Comparison of ENCODE assay signal across 22 cellular contexts in the genomic region with DNA sequence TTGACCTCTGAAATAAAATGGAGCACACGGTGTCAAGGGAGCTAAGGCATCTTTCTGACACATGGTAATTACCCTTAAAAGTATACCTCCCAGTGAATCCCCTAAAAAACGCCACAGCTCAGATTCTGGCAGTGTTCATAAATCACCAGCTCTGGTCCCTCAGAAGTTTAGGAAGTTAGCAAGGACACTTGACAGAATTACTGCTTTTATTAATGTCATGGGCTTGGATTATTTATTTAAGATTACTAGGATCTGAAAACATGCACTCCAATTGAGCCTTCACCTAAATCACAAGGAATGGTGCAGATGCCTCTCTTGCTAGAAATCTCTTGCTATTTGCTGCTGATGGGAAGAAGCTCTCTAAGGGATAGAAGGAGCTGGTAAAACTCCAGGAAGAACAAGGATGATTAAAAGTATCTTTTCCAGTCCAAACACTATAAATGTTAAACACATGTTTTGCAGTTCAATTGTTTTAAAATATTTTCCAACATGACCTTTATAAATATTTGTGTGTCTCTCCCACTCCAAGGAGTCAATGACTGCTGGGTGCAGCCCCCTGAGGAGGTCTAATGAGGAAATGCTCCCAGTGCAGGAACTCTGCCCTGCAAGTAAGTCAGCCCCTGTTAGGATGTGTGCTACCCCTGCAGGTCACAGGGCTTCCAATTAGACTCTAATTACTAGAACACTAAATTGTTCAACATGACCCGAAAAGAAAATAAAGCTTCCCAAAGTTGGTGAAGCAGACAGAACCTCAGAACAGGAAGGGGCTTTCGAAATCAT.
DNase-seq lines count a peak whose midpoint lies in the region; ATAC-seq and TF ChIP-seq lines count a peak whose summit lies in the region.
"Had no signal": no experiment of that assay in that cellular context is flagged by ENCODE, and none has a peak within 500 bp of the region (broad histone marks: within the 10 kb centered on the region; RNA-seq: fewer than 3 reads in every experiment).

No MANE protein-coding gene starts in this region.

- no peak overlapping the region for H3K4me3 ChIP-seq in BJ (ENCODE audit: low read depth, low read length)
- no peak overlapping the region for H3K4me3 ChIP-seq in SK-N-MC
- H3K4me3 ChIP-seq in H7 (ENCODE audit: insufficient read depth, low read depth, low read length) = no peak overlapping the region
- no peak overlapping the region for H3K4me3 ChIP-seq in ovary
- H3K4me3 ChIP-seq: A549, PC-9, SJCRH30 had no signal

- no peak for TF ChIP-seq POLR2A in ovary (IDR thresholded peaks at IDR 0.05)

- H3K9me3 ChIP-seq in SK-N-MC (ENCODE audit: low read depth, low read length) (no peaks in the 10 kb centered on the region), ovary (no peaks in the 10 kb centered on the region)
- H3K9me3 ChIP-seq: A549, Caco-2, SJCRH30 had no signal

- no peaks in the 10 kb centered on the region for H3K4me1 ChIP-seq in ovary (ENCODE audit: insufficient read depth)
- H3K4me1 ChIP-seq: Caco-2, SJCRH30 had no signal

- H3K4me3 Mint-ChIP-seq in HFFc6 (no peak overlapping the region), nephron progenitor cell (peak overlapping the region; percentile 28)

- H3K4me1 Mint-ChIP-seq in HFFc6 (ENCODE audit: low read depth) (peaks cover 28% of the 10 kb centered on the region), nephron progenitor cell (peaks cover 45% of the 10 kb centered on the region)
- H3K4me1 Mint-ChIP-seq: CD4-positive, CD25-positive, alpha-beta regulatory T cell had no signal

- no peak for TF ChIP-seq EP300 in ovary (IDR thresholded peaks at IDR 0.05)

- H3K27me3 ChIP-seq in BJ (ENCODE audit: control insufficient read depth, insufficient read depth, low read length) (no peaks in the 10 kb centered on the region), H7 (ENCODE audit: control insufficient read depth, insufficient read depth, low read length) (no peaks in the 10 kb centered on the region), ovary (no peaks in the 10 kb centered on the region)
- H3K27me3 ChIP-seq: SJCRH30 had no signal

- TF ChIP-seq CTCF in BJ (IDR thresholded peaks at IDR 0.05; ENCODE audit: insufficient read depth, low read depth, low read length) = no peak
- no peak for TF ChIP-seq CTCF in HFFc6 (IDR thresholded peaks at IDR 0.05)
- TF ChIP-seq CTCF in nephron progenitor cell (IDR thresholded peaks at IDR 0.05) = no peak
- TF ChIP-seq CTCF in ovary (IDR thresholded peaks at IDR 0.05) = no peak

- H3K27me3 Mint-ChIP-seq in HFFc6 (ENCODE audit: insufficient read depth) (no peaks in the 10 kb centered on the region), nephron progenitor cell (ENCODE audit: low read depth, poor library complexity) (peaks cover 12% of the 10 kb centered on the region)
- H3K27me3 Mint-ChIP-seq: CD4-positive, CD25-positive, alpha-beta regulatory T cell had no signal

- CTCF ChIA-PET in BJ (lab: Yijun Ruan, JAX) = interaction anchor here (1.4 kb wide), 2 partner anchors 10 to 17 kb away, joined by 3 read pairs; no protein-coding TSS in a partner anchor

- POLR2A ChIA-PET in BJ (lab: Charles Lee) = no interaction called here

- H3K27ac ChIP-seq in SK-N-MC (peak overlapping the region; percentile 49; the same call in 1 of the 2 replicates), ovary (no peak overlapping the region)
- H3K27ac ChIP-seq: A549, PC-9, SJCRH30 had no signal

- 2 to 8% (median 4%) methylated on average over 4 of the region's 4 CpGs for WGBS in ovary, 3 donors

- DNase-seq in BJ (ENCODE audit: low read depth) (peak; percentile 56), HFFc6 (peak; percentile 39), SK-N-MC (ENCODE audit: low read depth, low spot score) (no peak), nephron progenitor cell (peak; percentile 21), H7 (no peak), ovary (no peak)
- DNase-seq: Caco-2; CD4-positive, CD25-positive, alpha-beta regulatory T cell; DMS153; Karpas-422; MM.1S; NCI-H1105; NCI-H1694 treated with DMSO at 0.1 percent for 48 hours; NCI-H2107; NCI-H345; NCI-H526; PC-9; SJCRH30 had no signal

- intact Hi-C loops in ovary (cut with DNase I) = no loop called here

- no peak overlapping the region for H3K9ac ChIP-seq in SK-N-MC (ENCODE audit: insufficient read length)

- H3K36me3 Mint-ChIP-seq in HFFc6 (ENCODE audit: low read depth) (peaks cover 5% of the 10 kb centered on the region), nephron progenitor cell (ENCODE audit: low read depth) (no peaks in the 10 kb centered on the region)
- H3K36me3 Mint-ChIP-seq: CD4-positive, CD25-positive, alpha-beta regulatory T cell had no signal

- H3K9me3 Mint-ChIP-seq in HFFc6 (no peaks in the 10 kb centered on the region), nephron progenitor cell (no peaks in the 10 kb centered on the region)

- ATAC-seq in GM21390 (IDR thresholded peaks at IDR 0.05; ENCODE audit: unreplicated experiment) = no peak
- ATAC-seq in GM19324 (IDR thresholded peaks at IDR 0.05; ENCODE audit: low FRiP score, unreplicated experiment) = no peak
- ATAC-seq: A549, HCT116 had no signal

- H3K27ac Mint-ChIP-seq in HFFc6 (no peak overlapping the region), nephron progenitor cell (peak overlapping the region; percentile 97)

- H3K36me3 ChIP-seq in BJ (ENCODE audit: control insufficient read depth, insufficient read depth, low read length) (no peaks in the 10 kb centered on the region), SK-N-MC (ENCODE audit: insufficient read depth, low read length) (no peaks in the 10 kb centered on the region), H7 (replicated peaks; ENCODE audit: control insufficient read depth, insufficient read depth, low read length) (no peaks in the 10 kb centered on the region), ovary (no peaks in the 10 kb centered on the region)
- H3K36me3 ChIP-seq: SJCRH30 had no signal

Comparison
In these comparisons a context has a peak if more than half of its experiments do, and no peak if none do; other contexts are left out.
1. DNase-seq: peak in BJ (single experiment), HFFc6 (single experiment) and nephron progenitor cell (single experiment); none in SK-N-MC (single experiment), H7 (single experiment) and ovary (0 of 5).